ENCODE assay signal across 1 cellular context in the genomic region with DNA sequence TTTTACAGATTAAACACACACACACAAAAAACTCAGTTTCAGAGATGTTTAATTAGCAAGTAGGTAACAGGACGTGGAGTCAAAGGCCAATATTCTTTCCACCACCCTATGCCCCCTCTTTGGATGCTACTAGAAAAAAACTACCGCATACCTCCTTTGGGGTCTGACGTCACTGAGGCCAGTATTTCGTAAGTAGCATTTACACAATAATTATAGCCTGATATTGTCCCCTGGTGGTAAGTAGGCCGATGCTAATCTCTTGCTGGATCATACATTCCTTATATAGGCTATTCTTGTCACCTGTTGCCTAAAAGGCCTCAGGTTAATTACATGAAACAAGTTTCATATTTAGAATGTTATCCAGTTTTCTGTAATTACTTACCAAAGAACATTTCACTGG.
TF ChIP-seq lines count a peak whose summit lies in the region.

No MANE protein-coding gene starts in this region.

TF ChIP-seq in SK-N-SH treated with all-trans-retinoic acid at 6 μM for 48 hours, 23 proteins besides CTCF, POLR2A, EP300 and RAD21 (continued from another document):
- TF ChIP-seq, protein P1, sequence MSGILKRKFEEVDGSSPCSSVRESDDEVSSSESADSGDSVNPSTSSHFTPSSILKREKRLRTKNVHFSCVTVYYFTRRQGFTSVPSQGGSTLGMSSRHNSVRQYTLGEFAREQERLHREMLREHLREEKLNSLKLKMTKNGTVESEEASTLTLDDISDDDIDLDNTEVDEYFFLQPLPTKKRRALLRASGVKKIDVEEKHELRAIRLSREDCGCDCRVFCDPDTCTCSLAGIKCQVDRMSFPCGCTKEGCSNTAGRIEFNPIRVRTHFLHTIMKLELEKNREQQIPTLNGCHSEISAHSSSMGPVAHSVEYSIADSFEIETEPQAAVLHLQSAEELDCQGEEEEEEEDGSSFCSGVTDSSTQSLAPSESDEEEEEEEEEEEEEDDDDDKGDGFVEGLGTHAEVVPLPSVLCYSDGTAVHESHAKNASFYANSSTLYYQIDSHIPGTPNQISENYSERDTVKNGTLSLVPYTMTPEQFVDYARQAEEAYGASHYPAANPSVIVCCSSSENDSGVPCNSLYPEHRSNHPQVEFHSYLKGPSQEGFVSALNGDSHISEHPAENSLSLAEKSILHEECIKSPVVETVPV (CRISPR knock-in tag; IDR thresholded peaks at IDR 0.05): no peak
